Comparison of ENCODE assay signal across 1 cellular context in genomic region chr3:150763122-150763840, GRCh38.
A peak's percentile ranks its signal among the peaks of the same experiment; 100 is the strongest.
TF ChIP-seq lines count a peak whose summit lies in the region.

SIAH2 (minus strand) TSS chr3:150763169; CDS start chr3:150762849, 320 bp downstream.

TF ChIP-seq in GM12878, 131 proteins besides CTCF, POLR2A, EP300 and RAD21 (continued from another document and continues in another):
- TF ChIP-seq REST (IDR thresholded peaks at IDR 0.05; ENCODE audit: low read depth, low read length) (peak; percentile 18; the same call in 1 of the 2 replicates), ZZZ3 (IDR thresholded peaks at IDR 0.05; ENCODE audit: control insufficient read depth, insufficient read length, low read depth) (no peak), SIN3A (IDR thresholded peaks at IDR 0.05; ENCODE audit: low read depth, low read length) (peak; percentile 81), PML (IDR thresholded peaks at IDR 0.05; ENCODE audit: low read length) (peak; percentile 82), MLLT1 (IDR thresholded peaks at IDR 0.05) (peak; percentile 91; the same call in 1 of the 2 replicates), NFYA (IDR thresholded peaks at IDR 0.05; ENCODE audit: borderline replicate concordance, low read depth, low read length) (no peak), DPF2 (IDR thresholded peaks at IDR 0.05) (peak; percentile 83), PRDM15 (CRISPR knock-in tag; IDR thresholded peaks at IDR 0.05) (no peak), MTA3 (IDR thresholded peaks at IDR 0.05; ENCODE audit: borderline replicate concordance, low read length) (0 out of 2 replicates have a peak, but pooled peaks have one; percentile 25), BHLHE40 (IDR thresholded peaks at IDR 0.05; ENCODE audit: borderline replicate concordance in 1 of 2, low read depth in 2 of 2, low read length in 1 of 2) (peak; percentile 86 to 95), MTA2 (IDR thresholded peaks at IDR 0.05; ENCODE audit: low read depth) (0 out of 2 replicates have a peak, but pooled peaks have one; percentile 51), HDGF (IDR thresholded peaks at IDR 0.05) (peak; percentile 78; the same call in 1 of the 2 replicates), SMARCA5 (IDR thresholded peaks at IDR 0.05) (peak; percentile 80), NR2C2 (IDR thresholded peaks at IDR 0.05; ENCODE audit: borderline replicate concordance, control insufficient read depth, insufficient read length, low read depth) (no peak), ZBTB40 (IDR thresholded peaks at IDR 0.05; ENCODE audit: borderline replicate concordance) (no peak), CEBPB (IDR thresholded peaks at IDR 0.05; ENCODE audit: borderline replicate concordance in 1 of 2, low read depth in 2 of 2, low read length in 2 of 2) (no peak), TCF3 (IDR thresholded peaks at IDR 0.05; ENCODE audit: borderline replicate concordance, insufficient read depth, low read depth, low read length) (peak; percentile 90), ESRRA (IDR thresholded peaks at IDR 0.05; ENCODE audit: low read length) (0 out of 2 replicates have a peak, but pooled peaks have one; percentile 27), NFIC (IDR thresholded peaks at IDR 0.05; ENCODE audit: low read depth, low read length) (no peak), ATF3 (IDR thresholded peaks at IDR 0.05; ENCODE audit: borderline replicate concordance, extremely low read depth, low read depth, low read length) (peak; percentile 27; the same call in 1 of the 2 replicates), RBBP5 (conservative IDR thresholded peaks at IDR 0.05) (no peak), CREB1 (IDR thresholded peaks at IDR 0.05; ENCODE audit: low read depth) (peak; percentile 86), MAX (IDR thresholded peaks at IDR 0.05; ENCODE audit: low read depth, low read length) (peak; percentile 72), E4F1 (IDR thresholded peaks at IDR 0.05; ENCODE audit: borderline replicate concordance, partially characterized antibody) (no peak), ZBTB33 (IDR thresholded peaks at IDR 0.05) (no peak), NKRF (conservative IDR thresholded peaks at IDR 0.05) (peak; percentile 92; the same call in 1 of the 2 replicates), ASH2L (IDR thresholded peaks at IDR 0.05; ENCODE audit: borderline replicate concordance, low read depth) (0 out of 2 replicates have a peak, but pooled peaks have one; percentile 66), BRCA1 (IDR thresholded peaks at IDR 0.05; ENCODE audit: low read depth, low read length) (no peak), ATF7 (IDR thresholded peaks at IDR 0.05; ENCODE audit: low read depth) (peak; percentile 38; the same call in 1 of the 2 replicates), SMAD1 (IDR thresholded peaks at IDR 0.05; ENCODE audit: low read depth, partially characterized antibody) (no peak), NBN (IDR thresholded peaks at IDR 0.05) (peak; percentile 92), LARP7 (IDR thresholded peaks at IDR 0.05) (no peak; the same call in 1 of the 2 replicates)
